Comparison of ENCODE assay signal across 14 cellular contexts in the genomic region with DNA sequence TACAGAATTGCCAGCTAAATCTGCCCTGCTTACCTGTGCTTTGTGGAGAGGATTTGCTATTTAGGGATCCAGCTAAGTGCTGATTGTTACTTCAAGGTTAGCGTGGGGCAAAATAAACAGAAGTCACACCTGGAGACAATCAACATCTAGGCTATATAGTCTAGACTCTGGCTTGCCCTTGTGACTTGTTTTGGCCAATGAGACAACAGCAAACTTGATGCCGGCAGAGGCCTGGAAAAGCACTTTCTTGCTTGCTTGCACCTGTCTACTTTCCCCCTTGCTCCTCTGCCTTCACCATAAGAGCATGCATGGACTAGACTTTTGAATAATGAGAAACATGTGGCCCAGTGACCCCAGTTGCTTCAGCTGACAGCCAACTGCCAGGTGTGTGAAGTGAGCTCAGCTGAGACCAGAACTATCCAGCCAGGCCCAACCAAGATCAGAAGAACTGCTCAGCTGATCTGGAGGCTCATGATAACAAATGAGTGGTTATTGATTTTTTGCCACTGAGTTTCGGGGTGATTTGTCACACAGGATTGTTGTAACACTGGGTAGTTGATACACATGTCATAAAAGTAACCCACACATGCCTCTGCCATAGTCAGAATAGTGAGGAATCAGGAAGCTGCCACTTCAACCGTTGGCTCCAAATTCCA.
"Had no signal": no experiment of that assay in that cellular context is flagged by ENCODE, and none has a peak within 500 bp of the region (broad histone marks: within the 10 kb centered on the region; RNA-seq: fewer than 3 reads in every experiment).

No MANE protein-coding gene starts in this region.

- H3K4me3 Mint-ChIP-seq: activated CD4-positive, alpha-beta memory T cell treated with anti-CD3 and anti-CD28 coated beads for 36 hours; activated naive CD8-positive, alpha-beta T cell; neural crest cell had no signal

- H3K36me3 ChIP-seq: esophagus squamous epithelium, left ventricle myocardium inferior had no signal

- DNase-seq: activated CD4-positive, alpha-beta memory T cell treated with anti-CD3 and anti-CD28 coated beads for 36 hours; activated gamma-delta T cell; activated T-cell treated with anti-CD3 and anti-CD28 coated beads, Interleukin-2, amount 50 U/mL, for 48 hours; dorsolateral prefrontal cortex; esophagus squamous epithelium; foreskin fibroblast; islet precursor cell; left ventricle myocardium inferior; T1000 had no signal

- H3K79me2 ChIP-seq: parathyroid adenoma had no signal

- H3K36me3 Mint-ChIP-seq: activated CD4-positive, alpha-beta memory T cell treated with anti-CD3 and anti-CD28 coated beads for 36 hours; activated naive CD8-positive, alpha-beta T cell had no signal

- H3K9ac ChIP-seq: parathyroid adenoma had no signal

- H3K4me1 ChIP-seq: esophagus squamous epithelium, left ventricle myocardium inferior, parathyroid adenoma had no signal

- H3K4me2 ChIP-seq: smooth muscle cell had no signal

- H3K27me3 ChIP-seq: esophagus squamous epithelium had no signal

- H3K27ac Mint-ChIP-seq: activated CD4-positive, alpha-beta memory T cell treated with anti-CD3 and anti-CD28 coated beads for 36 hours; activated naive CD8-positive, alpha-beta T cell had no signal

- FAIRE-seq: bronchial epithelial cell had no signal

- H2AFZ ChIP-seq: parathyroid adenoma had no signal

- H3K27ac ChIP-seq: dorsolateral prefrontal cortex, esophagus squamous epithelium, left ventricle myocardium inferior, parathyroid adenoma had no signal

- H3K4me3 ChIP-seq: dorsolateral prefrontal cortex, esophagus squamous epithelium, left ventricle myocardium inferior, smooth muscle cell had no signal

- H3K9me3 Mint-ChIP-seq: activated CD4-positive, alpha-beta memory T cell treated with anti-CD3 and anti-CD28 coated beads for 36 hours had no signal

- H3K9me3 ChIP-seq: esophagus squamous epithelium, left ventricle myocardium inferior had no signal

- H3K27me3 Mint-ChIP-seq: activated naive CD8-positive, alpha-beta T cell had no signal
